9 cellular contexts compared by ENCODE assay signal in genomic region chr2:64404002-64404731, GRCh38. TPM values are rescaled to one million over a fixed set of nuclear protein-coding genes. Genes with fewer than 3 reads are reported as not detected.
A peak's percentile ranks its signal among the peaks of the same experiment; 100 is the strongest.
DNase-seq lines count a peak whose midpoint lies in the region; ATAC-seq and TF ChIP-seq lines count a peak whose summit lies in the region.
"Had no signal": no experiment of that assay in that cellular context is flagged by ENCODE, and none has a peak within 500 bp of the region (broad histone marks: within the 10 kb centered on the region; RNA-seq: fewer than 3 reads in every experiment).

No MANE protein-coding gene starts in this region.

- H3K9me3 Mint-ChIP-seq in activated CD4-positive, alpha-beta T cell treated with anti-CD3 and anti-CD28 coated beads, Interleukin-2, amount 10 ng/mL, durations not matched to agents 24 days and 14 days: no peaks in the 10 kb centered on the region

- no peak overlapping the region for H3K27ac Mint-ChIP-seq in activated CD4-positive, alpha-beta T cell treated with anti-CD3 and anti-CD28 coated beads, Interleukin-2, amount 10 ng/mL, durations not matched to agents 24 days and 14 days

- peaks cover 2% of the 10 kb centered on the region for H3K4me1 Mint-ChIP-seq in activated CD4-positive, alpha-beta T cell treated with anti-CD3 and anti-CD28 coated beads, Interleukin-2, amount 10 ng/mL, durations not matched to agents 24 days and 14 days

- H3K36me3 ChIP-seq in RWPE2 (ENCODE audit: low read depth): no peaks in the 10 kb centered on the region

- no peaks in the 10 kb centered on the region for H3K36me3 Mint-ChIP-seq in activated CD4-positive, alpha-beta T cell treated with anti-CD3 and anti-CD28 coated beads, Interleukin-2, amount 10 ng/mL, durations not matched to agents 24 days and 14 days (ENCODE audit: low read depth)

- DNase-seq in GM03348 (ENCODE audit: low spot score): peak; percentile 27
- DNase-seq in RWPE2 (ENCODE audit: low spot score): no peak
- peak; percentile 91 for DNase-seq in glomerular endothelial cell (ENCODE audit: extremely low read depth, low read depth, low spot score)
- no peak for DNase-seq in omental fat pad (ENCODE audit: low spot score)
- no peak for DNase-seq in activated CD4-positive, alpha-beta T cell treated with anti-CD3 and anti-CD28 coated beads, Interleukin-2, amount 10 ng/mL, durations not matched to agents 24 days and 14 days
- DNase-seq in DMS53 treated with DMSO at 0.1 percent for 48 hours (lab: John Stamatoyannopoulos, UW; ENCODE audit: unreplicated experiment): no peak
- DNase-seq in NCI-H1417 (lab: John Stamatoyannopoulos, UW): no peak
- DNase-seq in stimulated activated CD8-positive, alpha-beta memory T cell treated with anti-CD3 and anti-CD28 coated beads, Interleukin-4, amount 100 ng/mL, for 48 hours: no peak

- H3K4me3 Mint-ChIP-seq in activated CD4-positive, alpha-beta T cell treated with anti-CD3 and anti-CD28 coated beads, Interleukin-2, amount 10 ng/mL, durations not matched to agents 24 days and 14 days: no peak overlapping the region

- TF ChIP-seq CTCF in RWPE2 (IDR thresholded peaks at IDR 0.05; ENCODE audit: poor library complexity, severe bottlenecking) (no peak), omental fat pad (IDR thresholded peaks at IDR 0.05) (no peak)

- no peak overlapping the region for H3K4me3 ChIP-seq in RWPE2 (ENCODE audit: severe bottlenecking)

- H3K9me3 ChIP-seq in RWPE2 (ENCODE audit: severe bottlenecking): no peaks in the 10 kb centered on the region

- H3K4me1 ChIP-seq in RWPE2 (ENCODE audit: insufficient read depth, poor library complexity, severe bottlenecking): peaks cover 34% of the 10 kb centered on the region

- peaks cover 19% of the 10 kb centered on the region for H3K27me3 Mint-ChIP-seq in activated CD4-positive, alpha-beta T cell treated with anti-CD3 and anti-CD28 coated beads, Interleukin-2, amount 10 ng/mL, durations not matched to agents 24 days and 14 days

- no peaks in the 10 kb centered on the region for H3K27me3 ChIP-seq in RWPE2 (ENCODE audit: insufficient read depth, poor library complexity, severe bottlenecking)

- intact Hi-C loops in activated CD4-positive, alpha-beta T cell treated with anti-CD3 and anti-CD28 coated beads, Interleukin-2, amount 10 ng/mL, durations not matched to agents 24 days and 14 days (cut with micrococcal nuclease): no loop called here

- ATAC-seq in RWPE2 (ENCODE audit: low read depth) (peak; percentile 35), omental fat pad (ENCODE audit: low FRiP score) (peak; percentile 58)

- peak overlapping the region; percentile 52 for H3K27ac ChIP-seq in RWPE2 (ENCODE audit: poor library complexity, severe bottlenecking)
- H3K27ac ChIP-seq: epithelial cell of prostate had no signal

RNA-seq across cellular contexts. Expression of gene LGALSL, which starts 49.8 kb away (rescaled TPM):
- 3.6 and 7.8 TPM in 2 replicates for total RNA-seq in glomerular endothelial cell
- 10 to 100 TPM in 2 of 4 donors, 1 to 10 TPM in 2; 7.8 to 15.9 (median 9.3) TPM for total RNA-seq in omental fat pad
- 1.4 and 2.8 TPM in 2 replicates for total RNA-seq in activated CD4-positive, alpha-beta T cell treated with anti-CD3 and anti-CD28 coated beads, Interleukin-2, amount 10 ng/mL, durations not matched to agents 24 days and 14 days

Comparison
In these comparisons a context has a peak if more than half of its experiments do, and no peak if none do; other contexts are left out.
1. DNase-seq: peak in GM03348 (single experiment) and glomerular endothelial cell (single experiment); none in RWPE2 (single experiment), omental fat pad (single experiment), activated CD4-positive, alpha-beta T cell treated with anti-CD3 and anti-CD28 coated beads, Interleukin-2, amount 10 ng/mL, durations not matched to agents 24 days and 14 days (single experiment), DMS53 treated with DMSO at 0.1 percent for 48 hours (single experiment), NCI-H1417 (0 of 3) and stimulated activated CD8-positive, alpha-beta memory T cell treated with anti-CD3 and anti-CD28 coated beads, Interleukin-4, amount 100 ng/mL, for 48 hours (single experiment).